Comparison of ENCODE assay signal across 1 cellular context in the genomic region with DNA sequence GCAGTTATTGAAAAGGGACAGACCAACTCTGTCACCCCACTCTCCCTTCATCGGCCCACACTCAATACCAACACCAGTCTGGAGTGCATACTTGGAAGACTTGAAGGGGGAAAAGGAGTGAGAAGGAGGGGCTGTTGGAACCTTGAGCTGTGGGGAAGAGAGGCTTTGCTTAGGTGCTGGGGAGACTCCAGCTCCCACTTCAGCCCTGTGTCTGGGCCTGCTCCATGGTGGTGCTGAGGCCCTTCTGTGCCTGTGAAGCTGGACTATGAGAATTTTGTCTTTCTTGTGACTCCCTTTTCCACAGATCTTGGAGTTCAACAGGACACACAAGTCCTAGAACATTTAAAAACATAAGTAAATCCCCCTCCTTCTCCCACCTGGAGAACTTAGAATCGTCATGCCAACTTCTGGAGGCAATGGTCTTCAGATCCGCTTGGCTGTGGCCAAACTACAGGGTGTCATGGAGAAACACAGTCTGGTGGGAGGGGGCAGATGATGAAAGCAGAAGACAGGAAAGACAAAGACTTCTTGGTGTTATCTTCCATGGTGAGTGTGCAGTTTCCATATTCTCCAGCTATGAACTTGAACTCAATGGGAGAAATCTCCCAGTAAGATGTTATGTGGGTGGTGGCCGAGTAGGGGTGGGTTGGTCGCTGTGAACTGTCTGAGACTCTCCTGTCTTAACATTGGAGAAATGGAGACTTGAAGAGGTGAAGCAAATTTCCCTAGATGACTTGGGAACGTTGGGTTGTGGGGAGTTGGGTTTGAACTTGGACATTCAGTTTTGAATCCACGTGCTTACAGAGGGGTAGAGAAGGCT.
TF ChIP-seq lines count a peak whose summit lies in the region.

No MANE protein-coding gene starts in this region.

TF ChIP-seq in K562, 482 proteins besides CTCF, POLR2A, EP300 and RAD21 (continues in another document):
- no peak for TF ChIP-seq TCF7L2 (IDR thresholded peaks at IDR 0.05; ENCODE audit: low read depth, low read length)
- TF ChIP-seq TBP (optimal IDR thresholded peaks at IDR 0.05; ENCODE audit: low read depth, low read length), result no peak
- TF ChIP-seq NEUROD1 (IDR thresholded peaks at IDR 0.05; ENCODE audit: borderline replicate concordance, low read depth, low read length, partially characterized antibody), result no peak
- no peak for TF ChIP-seq ZNF121 (CRISPR knock-in tag; conservative IDR thresholded peaks at IDR 0.05)
- TF ChIP-seq SRF (CRISPR knock-in tag; IDR thresholded peaks at IDR 0.05), result no peak
- TF ChIP-seq NFRKB (IDR thresholded peaks at IDR 0.05; ENCODE audit: low read depth), result peak; percentile 85
- TF ChIP-seq HMGN3 (IDR thresholded peaks at IDR 0.05; ENCODE audit: borderline replicate concordance, extremely low read depth, insufficient read length, low read depth, low read length), result no peak
- no peak for TF ChIP-seq EZH2 (IDR thresholded peaks at IDR 0.05; ENCODE audit: borderline replicate concordance, low read depth, low read length)
- peak; percentile 19; the same call in 1 of the 2 replicates for TF ChIP-seq NFE2L1 (tag; IDR thresholded peaks at IDR 0.05; ENCODE audit: borderline replicate concordance, low read depth)
- TF ChIP-seq ZFP36 (IDR thresholded peaks at IDR 0.05; ENCODE audit: low read depth, low read length, partially characterized antibody), result no peak
- no peak for TF ChIP-seq ELK1 (CRISPR knock-in tag; IDR thresholded peaks at IDR 0.05)
- TF ChIP-seq ZNF764 (CRISPR knock-in tag; IDR thresholded peaks at IDR 0.05; ENCODE audit: low read depth), result no peak
- no peak for TF ChIP-seq SAP30 (IDR thresholded peaks at IDR 0.05; ENCODE audit: borderline replicate concordance, insufficient read depth, low read depth, low read length, poor library complexity, severe bottlenecking)
- TF ChIP-seq ZNF75A (CRISPR knock-in tag; IDR thresholded peaks at IDR 0.05), result no peak
- TF ChIP-seq GTF2E2 (tag; IDR thresholded peaks at IDR 0.05), result no peak
- TF ChIP-seq PHB (CRISPR knock-in tag; IDR thresholded peaks at IDR 0.05), result no peak
- TF ChIP-seq HINFP (tag; conservative IDR thresholded peaks at IDR 0.05; ENCODE audit: low read depth), result peak; percentile 40
- 0 out of 2 replicates have a peak, but pooled peaks have one; percentile 39 for TF ChIP-seq JUND (IDR thresholded peaks at IDR 0.05; ENCODE audit: borderline replicate concordance, low read depth, low read length)
- TF ChIP-seq JUND (tag; IDR thresholded peaks at IDR 0.05; ENCODE audit: borderline replicate concordance, low read depth, low read length), result peak; percentile 75; the same call in 2 of the 3 replicates
- TF ChIP-seq, protein P1, sequence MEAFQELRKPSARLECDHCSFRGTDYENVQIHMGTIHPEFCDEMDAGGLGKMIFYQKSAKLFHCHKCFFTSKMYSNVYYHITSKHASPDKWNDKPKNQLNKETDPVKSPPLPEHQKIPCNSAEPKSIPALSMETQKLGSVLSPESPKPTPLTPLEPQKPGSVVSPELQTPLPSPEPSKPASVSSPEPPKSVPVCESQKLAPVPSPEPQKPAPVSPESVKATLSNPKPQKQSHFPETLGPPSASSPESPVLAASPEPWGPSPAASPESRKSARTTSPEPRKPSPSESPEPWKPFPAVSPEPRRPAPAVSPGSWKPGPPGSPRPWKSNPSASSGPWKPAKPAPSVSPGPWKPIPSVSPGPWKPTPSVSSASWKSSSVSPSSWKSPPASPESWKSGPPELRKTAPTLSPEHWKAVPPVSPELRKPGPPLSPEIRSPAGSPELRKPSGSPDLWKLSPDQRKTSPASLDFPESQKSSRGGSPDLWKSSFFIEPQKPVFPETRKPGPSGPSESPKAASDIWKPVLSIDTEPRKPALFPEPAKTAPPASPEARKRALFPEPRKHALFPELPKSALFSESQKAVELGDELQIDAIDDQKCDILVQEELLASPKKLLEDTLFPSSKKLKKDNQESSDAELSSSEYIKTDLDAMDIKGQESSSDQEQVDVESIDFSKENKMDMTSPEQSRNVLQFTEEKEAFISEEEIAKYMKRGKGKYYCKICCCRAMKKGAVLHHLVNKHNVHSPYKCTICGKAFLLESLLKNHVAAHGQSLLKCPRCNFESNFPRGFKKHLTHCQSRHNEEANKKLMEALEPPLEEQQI (IDR thresholded peaks at IDR 0.05), result 0 out of 2 replicates have a peak, but pooled peaks have one; percentile 30
- no peak for TF ChIP-seq ARID3B (CRISPR knock-in tag; IDR thresholded peaks at IDR 0.05; ENCODE audit: borderline replicate concordance)
- TF ChIP-seq ARID4B (CRISPR knock-in tag; IDR thresholded peaks at IDR 0.05), result no peak
- TF ChIP-seq BCL6 (CRISPR knock-in tag; IDR thresholded peaks at IDR 0.05), result peak; percentile 22; the same call in 1 of the 2 replicates
- TF ChIP-seq, protein P2, sequence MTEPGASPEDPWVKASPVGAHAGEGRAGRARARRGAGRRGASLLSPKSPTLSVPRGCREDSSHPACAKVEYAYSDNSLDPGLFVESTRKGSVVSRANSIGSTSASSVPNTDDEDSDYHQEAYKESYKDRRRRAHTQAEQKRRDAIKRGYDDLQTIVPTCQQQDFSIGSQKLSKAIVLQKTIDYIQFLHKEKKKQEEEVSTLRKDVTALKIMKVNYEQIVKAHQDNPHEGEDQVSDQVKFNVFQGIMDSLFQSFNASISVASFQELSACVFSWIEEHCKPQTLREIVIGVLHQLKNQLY (CRISPR knock-in tag; conservative IDR thresholded peaks at IDR 0.05), result 0 out of 4 replicates have a peak, but pooled peaks of 1 of the 2 experiments have one; percentile 7
- TF ChIP-seq RFX7 (CRISPR knock-in tag; IDR thresholded peaks at IDR 0.05), result no peak
- TF ChIP-seq, protein P3, sequence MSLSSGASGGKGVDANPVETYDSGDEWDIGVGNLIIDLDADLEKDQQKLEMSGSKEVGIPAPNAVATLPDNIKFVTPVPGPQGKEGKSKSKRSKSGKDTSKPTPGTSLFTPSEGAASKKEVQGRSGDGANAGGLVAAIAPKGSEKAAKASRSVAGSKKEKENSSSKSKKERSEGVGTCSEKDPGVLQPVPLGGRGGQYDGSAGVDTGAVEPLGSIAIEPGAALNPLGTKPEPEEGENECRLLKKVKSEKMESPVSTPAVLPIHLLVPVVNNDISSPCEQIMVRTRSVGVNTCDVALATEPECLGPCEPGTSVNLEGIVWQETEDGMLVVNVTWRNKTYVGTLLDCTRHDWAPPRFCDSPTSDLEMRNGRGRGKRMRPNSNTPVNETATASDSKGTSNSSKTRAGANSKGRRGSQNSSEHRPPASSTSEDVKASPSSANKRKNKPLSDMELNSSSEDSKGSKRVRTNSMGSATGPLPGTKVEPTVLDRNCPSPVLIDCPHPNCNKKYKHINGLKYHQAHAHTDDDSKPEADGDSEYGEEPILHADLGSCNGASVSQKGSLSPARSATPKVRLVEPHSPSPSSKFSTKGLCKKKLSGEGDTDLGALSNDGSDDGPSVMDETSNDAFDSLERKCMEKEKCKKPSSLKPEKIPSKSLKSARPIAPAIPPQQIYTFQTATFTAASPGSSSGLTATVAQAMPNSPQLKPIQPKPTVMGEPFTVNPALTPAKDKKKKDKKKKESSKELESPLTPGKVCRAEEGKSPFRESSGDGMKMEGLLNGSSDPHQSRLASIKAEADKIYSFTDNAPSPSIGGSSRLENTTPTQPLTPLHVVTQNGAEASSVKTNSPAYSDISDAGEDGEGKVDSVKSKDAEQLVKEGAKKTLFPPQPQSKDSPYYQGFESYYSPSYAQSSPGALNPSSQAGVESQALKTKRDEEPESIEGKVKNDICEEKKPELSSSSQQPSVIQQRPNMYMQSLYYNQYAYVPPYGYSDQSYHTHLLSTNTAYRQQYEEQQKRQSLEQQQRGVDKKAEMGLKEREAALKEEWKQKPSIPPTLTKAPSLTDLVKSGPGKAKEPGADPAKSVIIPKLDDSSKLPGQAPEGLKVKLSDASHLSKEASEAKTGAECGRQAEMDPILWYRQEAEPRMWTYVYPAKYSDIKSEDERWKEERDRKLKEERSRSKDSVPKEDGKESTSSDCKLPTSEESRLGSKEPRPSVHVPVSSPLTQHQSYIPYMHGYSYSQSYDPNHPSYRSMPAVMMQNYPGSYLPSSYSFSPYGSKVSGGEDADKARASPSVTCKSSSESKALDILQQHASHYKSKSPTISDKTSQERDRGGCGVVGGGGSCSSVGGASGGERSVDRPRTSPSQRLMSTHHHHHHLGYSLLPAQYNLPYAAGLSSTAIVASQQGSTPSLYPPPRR (CRISPR knock-in tag; IDR thresholded peaks at IDR 0.05; ENCODE audit: borderline replicate concordance), result no peak
- TF ChIP-seq, protein P4, sequence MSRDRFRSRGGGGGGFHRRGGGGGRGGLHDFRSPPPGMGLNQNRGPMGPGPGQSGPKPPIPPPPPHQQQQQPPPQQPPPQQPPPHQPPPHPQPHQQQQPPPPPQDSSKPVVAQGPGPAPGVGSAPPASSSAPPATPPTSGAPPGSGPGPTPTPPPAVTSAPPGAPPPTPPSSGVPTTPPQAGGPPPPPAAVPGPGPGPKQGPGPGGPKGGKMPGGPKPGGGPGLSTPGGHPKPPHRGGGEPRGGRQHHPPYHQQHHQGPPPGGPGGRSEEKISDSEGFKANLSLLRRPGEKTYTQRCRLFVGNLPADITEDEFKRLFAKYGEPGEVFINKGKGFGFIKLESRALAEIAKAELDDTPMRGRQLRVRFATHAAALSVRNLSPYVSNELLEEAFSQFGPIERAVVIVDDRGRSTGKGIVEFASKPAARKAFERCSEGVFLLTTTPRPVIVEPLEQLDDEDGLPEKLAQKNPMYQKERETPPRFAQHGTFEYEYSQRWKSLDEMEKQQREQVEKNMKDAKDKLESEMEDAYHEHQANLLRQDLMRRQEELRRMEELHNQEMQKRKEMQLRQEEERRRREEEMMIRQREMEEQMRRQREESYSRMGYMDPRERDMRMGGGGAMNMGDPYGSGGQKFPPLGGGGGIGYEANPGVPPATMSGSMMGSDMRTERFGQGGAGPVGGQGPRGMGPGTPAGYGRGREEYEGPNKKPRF (IDR thresholded peaks at IDR 0.05; ENCODE audit: low read depth, low read length), result no peak
- no peak for TF ChIP-seq FOXK1 (CRISPR knock-in tag; IDR thresholded peaks at IDR 0.05; ENCODE audit: borderline replicate concordance)
- TF ChIP-seq, protein P5, sequence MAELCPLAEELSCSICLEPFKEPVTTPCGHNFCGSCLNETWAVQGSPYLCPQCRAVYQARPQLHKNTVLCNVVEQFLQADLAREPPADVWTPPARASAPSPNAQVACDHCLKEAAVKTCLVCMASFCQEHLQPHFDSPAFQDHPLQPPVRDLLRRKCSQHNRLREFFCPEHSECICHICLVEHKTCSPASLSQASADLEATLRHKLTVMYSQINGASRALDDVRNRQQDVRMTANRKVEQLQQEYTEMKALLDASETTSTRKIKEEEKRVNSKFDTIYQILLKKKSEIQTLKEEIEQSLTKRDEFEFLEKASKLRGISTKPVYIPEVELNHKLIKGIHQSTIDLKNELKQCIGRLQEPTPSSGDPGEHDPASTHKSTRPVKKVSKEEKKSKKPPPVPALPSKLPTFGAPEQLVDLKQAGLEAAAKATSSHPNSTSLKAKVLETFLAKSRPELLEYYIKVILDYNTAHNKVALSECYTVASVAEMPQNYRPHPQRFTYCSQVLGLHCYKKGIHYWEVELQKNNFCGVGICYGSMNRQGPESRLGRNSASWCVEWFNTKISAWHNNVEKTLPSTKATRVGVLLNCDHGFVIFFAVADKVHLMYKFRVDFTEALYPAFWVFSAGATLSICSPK (IDR thresholded peaks at IDR 0.05; ENCODE audit: borderline replicate concordance), result no peak
